ENCODE assay signal across 8 cellular contexts in the genomic region with DNA sequence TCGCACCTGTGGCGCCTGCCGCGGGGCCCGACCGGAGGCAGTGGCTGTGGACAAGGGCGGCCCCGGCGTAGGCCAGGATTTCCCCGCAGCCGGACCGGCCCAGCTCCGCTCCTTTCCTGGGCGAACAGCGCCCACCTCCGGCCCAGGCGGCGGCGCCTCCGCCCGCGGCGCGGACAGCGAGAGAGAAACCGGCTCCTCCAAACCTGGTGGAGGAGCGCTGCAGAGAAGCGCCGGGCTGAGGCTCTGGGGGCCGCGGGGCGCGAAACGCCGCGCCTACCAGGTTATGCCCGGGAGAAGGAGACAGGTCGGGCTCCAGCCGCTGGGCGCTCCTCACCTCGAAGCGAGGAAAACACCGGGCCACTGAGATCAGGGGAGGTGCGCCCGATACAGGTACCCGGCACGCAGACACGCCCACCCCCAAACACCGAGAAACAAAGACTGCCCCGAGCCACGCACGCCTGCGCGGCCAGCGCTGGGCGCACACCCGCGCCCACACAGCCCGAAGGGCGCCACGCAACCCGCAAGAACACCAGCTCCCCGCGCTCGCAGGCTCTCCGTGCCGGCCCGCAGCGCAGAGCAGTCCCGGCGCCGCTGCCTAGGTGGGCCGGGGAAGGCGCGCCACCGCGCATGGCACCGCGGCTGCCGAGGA. TPM values are rescaled to one million over a fixed set of nuclear protein-coding genes. Genes with fewer than 3 reads are reported as not detected.
DNase-seq lines count a peak whose midpoint lies in the region; ATAC-seq lines count a peak whose summit lies in the region.

No MANE protein-coding gene starts in this region.

- H3K9me3 Mint-ChIP-seq in activated CD8-positive, alpha-beta T cell treated with anti-CD3 and anti-CD28 coated beads, Interleukin-2, amount 10 ng/mL, durations not matched to agents 7 days and 5 days (ENCODE audit: insufficient read depth) = no peaks in the 10 kb centered on the region
- no peaks in the 10 kb centered on the region for H3K9me3 Mint-ChIP-seq in stimulated activated naive B cell treated with anti-CD40 and anti-IgM and Interleukin-4, amounts not matched to agents 10 μg/mL and 1 μg/mL and 100 μg/mL, for 72 hours

- H3K4me1 Mint-ChIP-seq in activated CD8-positive, alpha-beta T cell treated with anti-CD3 and anti-CD28 coated beads, Interleukin-2, amount 10 ng/mL, durations not matched to agents 7 days and 5 days (ENCODE audit: low read depth) = peaks cover 8% of the 10 kb centered on the region
- peaks cover 17 to 46% of the 10 kb centered on the region in 2 donors for H3K4me1 Mint-ChIP-seq in stimulated activated naive B cell treated with anti-CD40 and anti-IgM and Interleukin-4, amounts not matched to agents 10 μg/mL and 1 μg/mL and 100 μg/mL, for 72 hours

- no peak overlapping the region for H3K4me3 Mint-ChIP-seq in activated CD8-positive, alpha-beta T cell treated with anti-CD3 and anti-CD28 coated beads, Interleukin-2, amount 10 ng/mL, durations not matched to agents 7 days and 5 days
- peak overlapping the region in 1 of 2 donors; percentile 72 for H3K4me3 Mint-ChIP-seq in stimulated activated naive B cell treated with anti-CD40 and anti-IgM and Interleukin-4, amounts not matched to agents 10 μg/mL and 1 μg/mL and 100 μg/mL, for 72 hours

- H3K9me3 ChIP-seq in iPS-18c (ENCODE audit: control insufficient read depth, insufficient read depth, low read length) = no peaks in the 10 kb centered on the region

- peak; percentile 28 for DNase-seq in activated CD4-positive, CD25-positive, alpha-beta regulatory T cell treated with anti-CD3 and anti-CD28 coated beads, Interleukin-2, amount 50 U/mL, for 72 hours
- no peak for DNase-seq in activated CD8-positive, alpha-beta T cell treated with anti-CD3 and anti-CD28 coated beads, Interleukin-2, amount 10 ng/mL, durations not matched to agents 7 days and 5 days
- DNase-seq in stimulated activated naive B cell treated with anti-CD40 and anti-IgM and Interleukin-4, amounts not matched to agents 10 μg/mL and 1 μg/mL and 100 μg/mL, for 72 hours = peak; percentile 17
- no peak for DNase-seq in NCI-H1436 treated with DMSO at 0.1 percent for 48 hours (lab: John Stamatoyannopoulos, UW)

- POLR2A ChIA-PET in activated CD8-positive, alpha-beta T cell treated with anti-CD3 and anti-CD28 coated beads, Interleukin-2, amount 10 ng/mL, durations not matched to agents 7 days and 5 days (lab: Charles Lee) = no interaction called here

- no peak overlapping the region for H3K27ac Mint-ChIP-seq in activated CD8-positive, alpha-beta T cell treated with anti-CD3 and anti-CD28 coated beads, Interleukin-2, amount 10 ng/mL, durations not matched to agents 7 days and 5 days
- no peak overlapping the region for H3K27ac Mint-ChIP-seq in stimulated activated naive B cell treated with anti-CD40 and anti-IgM and Interleukin-4, amounts not matched to agents 10 μg/mL and 1 μg/mL and 100 μg/mL, for 72 hours

- H3K36me3 Mint-ChIP-seq in activated CD8-positive, alpha-beta T cell treated with anti-CD3 and anti-CD28 coated beads, Interleukin-2, amount 10 ng/mL, durations not matched to agents 7 days and 5 days (ENCODE audit: low read depth) = peaks cover 2% of the 10 kb centered on the region
- H3K36me3 Mint-ChIP-seq in stimulated activated naive B cell treated with anti-CD40 and anti-IgM and Interleukin-4, amounts not matched to agents 10 μg/mL and 1 μg/mL and 100 μg/mL, for 72 hours = no peaks in the 10 kb centered on the region

- ATAC-seq in activated CD4-positive, CD25-positive, alpha-beta regulatory T cell treated with anti-CD3 and anti-CD28 coated beads, Interleukin-2, amount 50 U/mL, for 24 hours = no peak
- ATAC-seq in activated CD8-positive, alpha-beta T cell treated with anti-CD3 and anti-CD28 coated beads, Interleukin-2, amount 10 ng/mL, durations not matched to agents 7 days and 5 days = peak; percentile 25
- ATAC-seq in stimulated activated naive B cell treated with anti-CD40 and anti-IgM and Interleukin-4, amounts not matched to agents 10 μg/mL and 1 μg/mL and 100 μg/mL, for 72 hours (replicated peaks) = peak; percentile 60 to 66
- no peak for ATAC-seq in GM18519 (IDR thresholded peaks at IDR 0.05; ENCODE audit: low FRiP score, unreplicated experiment)
- ATAC-seq in GM19467 (IDR thresholded peaks at IDR 0.05; ENCODE audit: unreplicated experiment) = no peak

- CTCF ChIA-PET in activated CD8-positive, alpha-beta T cell treated with anti-CD3 and anti-CD28 coated beads, Interleukin-2, amount 10 ng/mL, durations not matched to agents 7 days and 5 days (lab: Charles Lee) = no interaction called here

- H3K27me3 Mint-ChIP-seq in activated CD8-positive, alpha-beta T cell treated with anti-CD3 and anti-CD28 coated beads, Interleukin-2, amount 10 ng/mL, durations not matched to agents 7 days and 5 days (ENCODE audit: low read depth) = peaks cover 57% of the 10 kb centered on the region
- H3K27me3 Mint-ChIP-seq in stimulated activated naive B cell treated with anti-CD40 and anti-IgM and Interleukin-4, amounts not matched to agents 10 μg/mL and 1 μg/mL and 100 μg/mL, for 72 hours = peaks cover 61 to 76% of the 10 kb centered on the region in 2 donors

- peak overlapping the region; percentile 52 for H3K4me3 ChIP-seq in iPS-18c (ENCODE audit: insufficient read depth, low read depth, low read length)

RNA-seq across cellular contexts. Expression of a gene that starts 3.3 kb away (rescaled TPM):
- total RNA-seq in activated CD8-positive, alpha-beta T cell treated with anti-CD3 and anti-CD28 coated beads, Interleukin-2, amount 10 ng/mL, durations not matched to agents 7 days and 5 days = not detected

Comparison
In these comparisons a context has a peak if more than half of its experiments do, and no peak if none do; other contexts are left out.
1. DNase-seq: peak in activated CD4-positive, CD25-positive, alpha-beta regulatory T cell treated with anti-CD3 and anti-CD28 coated beads, Interleukin-2, amount 50 U/mL, for 72 hours (single experiment) and stimulated activated naive B cell treated with anti-CD40 and anti-IgM and Interleukin-4, amounts not matched to agents 10 μg/mL and 1 μg/mL and 100 μg/mL, for 72 hours (single experiment); none in activated CD8-positive, alpha-beta T cell treated with anti-CD3 and anti-CD28 coated beads, Interleukin-2, amount 10 ng/mL, durations not matched to agents 7 days and 5 days (single experiment) and NCI-H1436 treated with DMSO at 0.1 percent for 48 hours (single experiment).
2. ATAC-seq: peak in activated CD8-positive, alpha-beta T cell treated with anti-CD3 and anti-CD28 coated beads, Interleukin-2, amount 10 ng/mL, durations not matched to agents 7 days and 5 days (single experiment) and stimulated activated naive B cell treated with anti-CD40 and anti-IgM and Interleukin-4, amounts not matched to agents 10 μg/mL and 1 μg/mL and 100 μg/mL, for 72 hours (2 of 2); none in activated CD4-positive, CD25-positive, alpha-beta regulatory T cell treated with anti-CD3 and anti-CD28 coated beads, Interleukin-2, amount 50 U/mL, for 24 hours (0 of 2), GM18519 (single experiment) and GM19467 (single experiment).